In the genomic region with DNA sequence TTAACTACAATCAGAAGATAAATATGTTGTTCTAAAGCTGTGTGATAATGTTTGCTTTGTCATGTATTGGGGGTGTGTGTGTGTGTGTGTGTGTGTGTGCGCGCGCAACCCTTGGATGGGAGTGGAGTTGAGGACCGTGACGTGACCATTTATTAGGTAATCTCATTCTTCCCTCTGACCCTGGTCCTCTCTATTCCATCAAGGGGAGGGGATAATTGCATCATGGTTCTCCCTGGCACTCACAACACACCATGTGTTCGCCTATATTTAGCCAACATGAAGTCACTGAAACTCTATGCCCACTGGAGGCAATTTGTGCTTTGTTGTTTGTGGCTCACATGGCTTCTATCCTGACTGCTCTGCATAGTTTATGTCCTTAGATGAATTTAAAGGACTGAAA, we compare ENCODE assay signal across 14 cellular contexts.
DNase-seq lines count a peak whose midpoint lies in the region; ATAC-seq and TF ChIP-seq lines count a peak whose summit lies in the region.
"Had no signal": no experiment of that assay in that cellular context is flagged by ENCODE, and none has a peak within 500 bp of the region (broad histone marks: within the 10 kb centered on the region; RNA-seq: fewer than 3 reads in every experiment).

No MANE protein-coding gene starts in this region.

- H3K9me3 Mint-ChIP-seq in chondrocyte (ENCODE audit: low read depth) = no peaks in the 10 kb centered on the region
- H3K9me3 Mint-ChIP-seq: stimulated activated naive CD8-positive, alpha-beta T cell treated with anti-CD3 and anti-CD28 coated beads, Interleukin-15, Interleukin-2, amounts not matched to agents 100 ng/mL and 50 ng/mL, for 24 hours had no signal

- no peak overlapping the region for H3K4me3 ChIP-seq in subcutaneous abdominal adipose tissue (ENCODE audit: low read depth in 1 of 5, low read length in 5 of 5)
- H3K4me3 ChIP-seq: cardiac muscle cell, skin epidermis had no signal

- no peak for ATAC-seq in GM21360 (IDR thresholded peaks at IDR 0.05; ENCODE audit: unreplicated experiment)

- no peak overlapping the region for H3K4me3 Mint-ChIP-seq in chondrocyte (ENCODE audit: unreplicated experiment)
- H3K4me3 Mint-ChIP-seq: stimulated activated naive CD8-positive, alpha-beta T cell treated with anti-CD3 and anti-CD28 coated beads, Interleukin-15, Interleukin-2, amounts not matched to agents 100 ng/mL and 50 ng/mL, for 24 hours had no signal

- H3K9me3 ChIP-seq in subcutaneous abdominal adipose tissue (ENCODE audit: control insufficient read depth in 5 of 5, low read length in 5 of 5) = no peaks in the 10 kb centered on the region

- H3K27me3 ChIP-seq in subcutaneous abdominal adipose tissue (ENCODE audit: control insufficient read depth in 5 of 5, insufficient read depth in 4 of 5, low read length in 5 of 5) = no peaks in the 10 kb centered on the region
- H3K27me3 ChIP-seq: cardiac muscle cell had no signal

- no peak for TF ChIP-seq CTCF in chondrocyte (IDR thresholded peaks at IDR 0.05)

- no peaks in the 10 kb centered on the region for H3K27me3 Mint-ChIP-seq in chondrocyte (ENCODE audit: low read depth)

- H3K9ac ChIP-seq in subcutaneous abdominal adipose tissue (ENCODE audit: low read length in 5 of 5) = no peak overlapping the region

- peak overlapping the region; percentile 61 for H3K27ac ChIP-seq in subcutaneous abdominal adipose tissue (ENCODE audit: low read depth, low read length)
- H3K27ac ChIP-seq: 22Rv1, cardiac muscle cell, skin epidermis had no signal

- no peak overlapping the region for H3K27ac Mint-ChIP-seq in chondrocyte (ENCODE audit: unreplicated experiment)
- H3K27ac Mint-ChIP-seq: stimulated activated naive CD8-positive, alpha-beta T cell treated with anti-CD3 and anti-CD28 coated beads, Interleukin-15, Interleukin-2, amounts not matched to agents 100 ng/mL and 50 ng/mL, for 24 hours had no signal

- no peaks in the 10 kb centered on the region for H3K36me3 Mint-ChIP-seq in chondrocyte (ENCODE audit: low read depth)

- no peaks in the 10 kb centered on the region for H3K36me3 ChIP-seq in subcutaneous abdominal adipose tissue (ENCODE audit: control insufficient read depth in 5 of 5, insufficient read depth in 5 of 5, low read length in 5 of 5)
- H3K36me3 ChIP-seq: cardiac muscle cell had no signal

- DNase-seq in DMS53 (lab: John Stamatoyannopoulos, UW) (peak; percentile 19), DMS53 treated with DMSO at 0.1 percent for 48 hours (lab: John Stamatoyannopoulos, UW; ENCODE audit: unreplicated experiment) (no peak), NCI-H774 (lab: John Stamatoyannopoulos, UW) (peak; percentile 12), globus pallidus (ENCODE audit: low spot score) (peak; percentile 96), chondrocyte (ENCODE audit: low spot score) (no peak), NCI-H526 (lab: John Stamatoyannopoulos, UW) (no peak)
- DNase-seq: H7, SHP77 treated with DMSO at 0.1 percent for 48 hours had no signal

- peaks cover 0 to 12% (median 5%) of the 10 kb centered on the region in 5 donors for H3K4me1 ChIP-seq in subcutaneous abdominal adipose tissue (ENCODE audit: control insufficient read depth in 5 of 5, insufficient read depth in 5 of 5, low read length in 5 of 5)

- peaks cover 5% of the 10 kb centered on the region for H3K4me1 Mint-ChIP-seq in chondrocyte (ENCODE audit: low read depth)

Comparison
In these comparisons a context has a peak if more than half of its experiments do, and no peak if none do; other contexts are left out.
1. DNase-seq: peak in DMS53 (single experiment), NCI-H774 (single experiment) and globus pallidus (single experiment); none in DMS53 treated with DMSO at 0.1 percent for 48 hours (single experiment), chondrocyte (single experiment) and NCI-H526 (0 of 2).